8 cellular contexts compared by ENCODE assay signal in genomic region chr2:190407662-190408537, GRCh38. TPM values are rescaled to one million over a fixed set of nuclear protein-coding genes. Genes with fewer than 3 reads are reported as not detected.
DNase-seq lines count a peak whose midpoint lies in the region; ATAC-seq, FAIRE-seq and TF ChIP-seq lines count a peak whose summit lies in the region.

TSS of gene MFSD6 (plus strand) at chr2:190408355. CDS start at chr2:190436030, 27,675 bp downstream.

- TF ChIP-seq CTCF in PC-9 (conservative IDR thresholded peaks at IDR 0.05) (no peak), neutrophil (IDR thresholded peaks at IDR 0.05) (no peak)

- no TSS peak for BruUV-seq in PC-9 (replicated peaks; lab: Mats Ljungman, UMichigan)

- H4K20me1 ChIP-seq in PC-9 (ENCODE audit: insufficient read depth), result no peaks in the 10 kb centered on the region

- H3K9me3 ChIP-seq in PC-9 (ENCODE audit: insufficient read depth, low read depth) (peaks cover 3% of the 10 kb centered on the region; the same call in 1 of the 2 replicates), neutrophil (no peaks in the 10 kb centered on the region)

- POLR2A ChIA-PET in PC-9 (lab: Charles Lee; ENCODE audit: unreplicated experiment), result no interaction called here

- peak; percentile 65 for ATAC-seq in GM18868 (IDR thresholded peaks at IDR 0.05; ENCODE audit: unreplicated experiment)
- ATAC-seq in HG03108 (IDR thresholded peaks at IDR 0.05; ENCODE audit: unreplicated experiment), result peak; percentile 55
- peak; percentile 68 for ATAC-seq in activated T-helper 17 cell treated with anti-CD3 and anti-CD28 coated beads, Interleukin-2, amount 50 U/mL, for 72 hours (replicated peaks)

- peak; percentile 45 for DNase-seq in ACHN
- DNase-seq in PC-9, result peak in 1 of 2 experiments; percentile 56
- DNase-seq in frontal cortex (ENCODE audit: low spot score in 2 of 2), result peak; percentile 48 to 68
- peak; percentile 37 for DNase-seq in superior temporal gyrus (ENCODE audit: extremely low spot score)

- H3K4me1 ChIP-seq in PC-9 (replicated peaks; ENCODE audit: insufficient read depth) (peaks cover 17% of the 10 kb centered on the region), neutrophil (ENCODE audit: control insufficient read depth in 1 of 2, insufficient read depth in 1 of 2, low read depth in 1 of 2, low read length in 1 of 2) (peaks cover 24 to 29% of the 10 kb centered on the region in 2 experiments)

- H3K9me2 ChIP-seq in PC-9 (ENCODE audit: insufficient read depth), result no peaks in the 10 kb centered on the region

- in situ Hi-C loops in ACHN (cut with HindIII; ENCODE audit: low pct_ligation_motif_present, low pct_unique_long_range_greater_than_20kb, low sequenced_read_pairs), result no loop called here

- H3K9me3 Mint-ChIP-seq in activated T-helper 17 cell treated with anti-CD3 and anti-CD28 coated beads, Interleukin-2, amount 50 U/mL, for 72 hours, result no peaks in the 10 kb centered on the region

- no peak for FAIRE-seq in frontal cortex (lab: Jason Lieb, UNC)

- no peaks in the 10 kb centered on the region for H3K36me3 Mint-ChIP-seq in activated T-helper 17 cell treated with anti-CD3 and anti-CD28 coated beads, Interleukin-2, amount 50 U/mL, for 72 hours (ENCODE audit: low read depth)

- H3K79me2 ChIP-seq in PC-9 (ENCODE audit: low read depth), result no peaks in the 10 kb centered on the region

- no peaks in the 10 kb centered on the region for H3K27me3 ChIP-seq in PC-9 (ENCODE audit: insufficient read depth, low read depth)
- peaks cover 93% of the 10 kb centered on the region for H3K27me3 ChIP-seq in neutrophil

- H2AFZ ChIP-seq in PC-9, result peak within 1 kb of the TSS; percentile 95

- peaks cover 3% of the 10 kb centered on the region; the same call in 1 of the 2 replicates for H3F3A ChIP-seq in PC-9 (ENCODE audit: insufficient read depth, low read depth)

- intact Hi-C loops in PC-9 (cut with micrococcal nuclease; ENCODE audit: unreplicated experiment), result no loop called here

- peak within 1 kb of the TSS; percentile 88 for H3K4me3 Mint-ChIP-seq in activated T-helper 17 cell treated with anti-CD3 and anti-CD28 coated beads, Interleukin-2, amount 50 U/mL, for 72 hours

- CTCF ChIA-PET in PC-9 (lab: Charles Lee), result no interaction called here

- H3K36me3 ChIP-seq in PC-9 (ENCODE audit: low read depth) (no peaks in the 10 kb centered on the region), neutrophil (no peaks in the 10 kb centered on the region)

- H3K27me3 Mint-ChIP-seq in activated T-helper 17 cell treated with anti-CD3 and anti-CD28 coated beads, Interleukin-2, amount 50 U/mL, for 72 hours, result no peaks in the 10 kb centered on the region

- H3K27ac ChIP-seq in PC-9, result no peak within 1 kb of the TSS
- H3K27ac ChIP-seq in neutrophil, result no peak within 1 kb of the TSS

- H3K27ac Mint-ChIP-seq in activated T-helper 17 cell treated with anti-CD3 and anti-CD28 coated beads, Interleukin-2, amount 50 U/mL, for 72 hours, result peak within 1 kb of the TSS; percentile 88

- H3K4me3 ChIP-seq in PC-9 (peak within 1 kb of the TSS; percentile 61), neutrophil (ENCODE audit: low read depth in 1 of 2, low read length in 1 of 2) (peak within 1 kb of the TSS; percentile 58 to 73)

- peaks cover 18% of the 10 kb centered on the region for H3K4me1 Mint-ChIP-seq in activated T-helper 17 cell treated with anti-CD3 and anti-CD28 coated beads, Interleukin-2, amount 50 U/mL, for 72 hours

- peak within 1 kb of the TSS; percentile 89 for H3K4me2 ChIP-seq in PC-9

RNA-seq across cellular contexts. Expression of gene MFSD6, which starts in this region (rescaled TPM):
- 13.3 and 15.6 TPM in 2 replicates for total RNA-seq in PC-9 (2021)
- 10 to 100 TPM; 33.5 to 41.5 TPM for total RNA-seq in activated T-helper 17 cell treated with anti-CD3 and anti-CD28 coated beads, Interleukin-2, amount 50 U/mL, for 72 hours
- total RNA-seq in frontal cortex, result 35.5 TPM
